1 cellular context compared by ENCODE assay signal in genomic region chr17:75109407-75110236, GRCh38.
TF ChIP-seq lines count a peak whose summit lies in the region.

Gene ARMC7 (plus strand): TSS chr17:75109969. CDS start chr17:75110289, 320 bp downstream.

TF ChIP-seq in SK-N-SH, 30 proteins besides CTCF, POLR2A, EP300 and RAD21 (continued from another document):
- TF ChIP-seq, protein P1, sequence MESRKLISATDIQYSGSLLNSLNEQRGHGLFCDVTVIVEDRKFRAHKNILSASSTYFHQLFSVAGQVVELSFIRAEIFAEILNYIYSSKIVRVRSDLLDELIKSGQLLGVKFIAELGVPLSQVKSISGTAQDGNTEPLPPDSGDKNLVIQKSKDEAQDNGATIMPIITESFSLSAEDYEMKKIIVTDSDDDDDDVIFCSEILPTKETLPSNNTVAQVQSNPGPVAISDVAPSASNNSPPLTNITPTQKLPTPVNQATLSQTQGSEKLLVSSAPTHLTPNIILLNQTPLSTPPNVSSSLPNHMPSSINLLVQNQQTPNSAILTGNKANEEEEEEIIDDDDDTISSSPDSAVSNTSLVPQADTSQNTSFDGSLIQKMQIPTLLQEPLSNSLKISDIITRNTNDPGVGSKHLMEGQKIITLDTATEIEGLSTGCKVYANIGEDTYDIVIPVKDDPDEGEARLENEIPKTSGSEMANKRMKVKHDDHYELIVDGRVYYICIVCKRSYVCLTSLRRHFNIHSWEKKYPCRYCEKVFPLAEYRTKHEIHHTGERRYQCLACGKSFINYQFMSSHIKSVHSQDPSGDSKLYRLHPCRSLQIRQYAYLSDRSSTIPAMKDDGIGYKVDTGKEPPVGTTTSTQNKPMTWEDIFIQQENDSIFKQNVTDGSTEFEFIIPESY (IDR thresholded peaks at IDR 0.05; ENCODE audit: borderline replicate concordance, low read depth), result no peak
- TF ChIP-seq TEAD4 (IDR thresholded peaks at IDR 0.05; ENCODE audit: borderline replicate concordance, insufficient read depth) (no peak), JUND (IDR thresholded peaks at IDR 0.05) (no peak), EZH2phosphoT487 (IDR thresholded peaks at IDR 0.05; ENCODE audit: borderline replicate concordance, low read depth) (no peak), RCOR1 (IDR thresholded peaks at IDR 0.05; ENCODE audit: low read length) (peak; percentile 66), FOSL2 (IDR thresholded peaks at IDR 0.05; ENCODE audit: borderline replicate concordance, low read depth) (no peak), USF2 (IDR thresholded peaks at IDR 0.05; ENCODE audit: borderline replicate concordance, low read depth, low read length) (no peak), MXI1 (IDR thresholded peaks at IDR 0.05; ENCODE audit: low read depth, low read length) (peak; percentile 88), FOXM1 (IDR thresholded peaks at IDR 0.05; ENCODE audit: low read depth) (no peak), NRF1 (IDR thresholded peaks at IDR 0.05; ENCODE audit: low read depth, low read length) (peak; percentile 96), GABPA (IDR thresholded peaks at IDR 0.05; ENCODE audit: low read depth) (peak; percentile 79), SIN3A (IDR thresholded peaks at IDR 0.05; ENCODE audit: borderline replicate concordance, low read depth, low read length) (peak; percentile 49)
- TF ChIP-seq, protein P2, sequence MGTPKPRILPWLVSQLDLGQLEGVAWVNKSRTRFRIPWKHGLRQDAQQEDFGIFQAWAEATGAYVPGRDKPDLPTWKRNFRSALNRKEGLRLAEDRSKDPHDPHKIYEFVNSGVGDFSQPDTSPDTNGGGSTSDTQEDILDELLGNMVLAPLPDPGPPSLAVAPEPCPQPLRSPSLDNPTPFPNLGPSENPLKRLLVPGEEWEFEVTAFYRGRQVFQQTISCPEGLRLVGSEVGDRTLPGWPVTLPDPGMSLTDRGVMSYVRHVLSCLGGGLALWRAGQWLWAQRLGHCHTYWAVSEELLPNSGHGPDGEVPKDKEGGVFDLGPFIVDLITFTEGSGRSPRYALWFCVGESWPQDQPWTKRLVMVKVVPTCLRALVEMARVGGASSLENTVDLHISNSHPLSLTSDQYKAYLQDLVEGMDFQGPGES (IDR thresholded peaks at IDR 0.05; ENCODE audit: low read depth, low read length), result no peak
- TF ChIP-seq, protein P3, sequence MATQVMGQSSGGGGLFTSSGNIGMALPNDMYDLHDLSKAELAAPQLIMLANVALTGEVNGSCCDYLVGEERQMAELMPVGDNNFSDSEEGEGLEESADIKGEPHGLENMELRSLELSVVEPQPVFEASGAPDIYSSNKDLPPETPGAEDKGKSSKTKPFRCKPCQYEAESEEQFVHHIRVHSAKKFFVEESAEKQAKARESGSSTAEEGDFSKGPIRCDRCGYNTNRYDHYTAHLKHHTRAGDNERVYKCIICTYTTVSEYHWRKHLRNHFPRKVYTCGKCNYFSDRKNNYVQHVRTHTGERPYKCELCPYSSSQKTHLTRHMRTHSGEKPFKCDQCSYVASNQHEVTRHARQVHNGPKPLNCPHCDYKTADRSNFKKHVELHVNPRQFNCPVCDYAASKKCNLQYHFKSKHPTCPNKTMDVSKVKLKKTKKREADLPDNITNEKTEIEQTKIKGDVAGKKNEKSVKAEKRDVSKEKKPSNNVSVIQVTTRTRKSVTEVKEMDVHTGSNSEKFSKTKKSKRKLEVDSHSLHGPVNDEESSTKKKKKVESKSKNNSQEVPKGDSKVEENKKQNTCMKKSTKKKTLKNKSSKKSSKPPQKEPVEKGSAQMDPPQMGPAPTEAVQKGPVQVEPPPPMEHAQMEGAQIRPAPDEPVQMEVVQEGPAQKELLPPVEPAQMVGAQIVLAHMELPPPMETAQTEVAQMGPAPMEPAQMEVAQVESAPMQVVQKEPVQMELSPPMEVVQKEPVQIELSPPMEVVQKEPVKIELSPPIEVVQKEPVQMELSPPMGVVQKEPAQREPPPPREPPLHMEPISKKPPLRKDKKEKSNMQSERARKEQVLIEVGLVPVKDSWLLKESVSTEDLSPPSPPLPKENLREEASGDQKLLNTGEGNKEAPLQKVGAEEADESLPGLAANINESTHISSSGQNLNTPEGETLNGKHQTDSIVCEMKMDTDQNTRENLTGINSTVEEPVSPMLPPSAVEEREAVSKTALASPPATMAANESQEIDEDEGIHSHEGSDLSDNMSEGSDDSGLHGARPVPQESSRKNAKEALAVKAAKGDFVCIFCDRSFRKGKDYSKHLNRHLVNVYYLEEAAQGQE (IDR thresholded peaks at IDR 0.05; ENCODE audit: low read depth, low read length), result no peak; the same call in 1 of the 2 replicates
- TF ChIP-seq, protein P4, sequence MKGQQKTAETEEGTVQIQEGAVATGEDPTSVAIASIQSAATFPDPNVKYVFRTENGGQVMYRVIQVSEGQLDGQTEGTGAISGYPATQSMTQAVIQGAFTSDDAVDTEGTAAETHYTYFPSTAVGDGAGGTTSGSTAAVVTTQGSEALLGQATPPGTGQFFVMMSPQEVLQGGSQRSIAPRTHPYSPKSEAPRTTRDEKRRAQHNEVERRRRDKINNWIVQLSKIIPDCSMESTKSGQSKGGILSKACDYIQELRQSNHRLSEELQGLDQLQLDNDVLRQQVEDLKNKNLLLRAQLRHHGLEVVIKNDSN (IDR thresholded peaks at IDR 0.05; ENCODE audit: borderline replicate concordance, low read depth), result no peak
TF ChIP-seq in SK-N-SH: peak in this region for 12.
